In genomic region chr5:179375236-179375685, GRCh38 we compare ENCODE assay signal across 22 cellular contexts. TPM values are rescaled to one million over a fixed set of nuclear protein-coding genes. Genes with fewer than 3 reads are reported as not detected.
DNase-seq lines count a peak whose midpoint lies in the region; ATAC-seq and TF ChIP-seq lines count a peak whose summit lies in the region.
"Had no signal": no experiment of that assay in that cellular context is flagged by ENCODE, and none has a peak within 500 bp of the region (broad histone marks: within the 10 kb centered on the region; RNA-seq: fewer than 3 reads in every experiment).

No MANE protein-coding gene starts in this region.

- intact Hi-C loops in MCF 10A (cut with micrococcal nuclease) (no loop called here), mammary epithelial cell (cut with micrococcal nuclease) (no loop called here)

- H3K79me2 ChIP-seq in mammary epithelial cell (ENCODE audit: insufficient read depth, low read length), result no peaks in the 10 kb centered on the region

- no peaks in the 10 kb centered on the region for H3K4me1 ChIP-seq in mammary epithelial cell (ENCODE audit: insufficient read depth, low read length)
- no peaks in the 10 kb centered on the region for H3K4me1 ChIP-seq in tibial nerve
- H3K4me1 ChIP-seq: BE2C, HAP-1, Peyer's patch, SJCRH30 had no signal

- DNase-seq in MCF 10A (ENCODE audit: unreplicated experiment), result peak; percentile 6
- no peak for DNase-seq in mammary epithelial cell
- DNase-seq in NB4 (ENCODE audit: low read depth), result peak; percentile 26
- DNase-seq in islet precursor cell, result peak; percentile 26
- peak; percentile 18 for DNase-seq in ureter (ENCODE audit: low spot score)
- no peak for DNase-seq in stimulated activated naive CD8-positive, alpha-beta T cell treated with anti-CD3 and anti-CD28 coated beads, Interleukin-15, amount 100 ng/mL, for 72 hours
- DNase-seq in dedifferentiated amniotic fluid mesenchymal stem cell (ENCODE audit: extremely low spot score), result no peak
- DNase-seq in tibial nerve (ENCODE audit: low spot score in 2 of 2), result no peak
- DNase-seq: BE2C; CD4-positive, CD25-positive, alpha-beta regulatory T cell; DND-41; GM23248; MV-4-11; NCI-H1694; NCI-H2081; NCI-H69; SJCRH30 had no signal

- no peak for TF ChIP-seq EP300 in tibial nerve (IDR thresholded peaks at IDR 0.05)

- POLR2A ChIA-PET in MCF 10A (lab: Yijun Ruan, JAX), result no interaction called here

- H3K4me3 ChIP-seq in mammary epithelial cell (replicated peaks in 1 of 3; ENCODE audit: insufficient read depth in 1 of 3, low read depth in 2 of 3, low read length in 3 of 3) (no peak overlapping the region), NB4 (ENCODE audit: low read depth, low read length) (no peak overlapping the region), tibial nerve (no peak overlapping the region)
- H3K4me3 ChIP-seq: GM23248, HAP-1, Peyer's patch, SJCRH30 had no signal

- H2AFZ ChIP-seq in mammary epithelial cell (ENCODE audit: low read depth, low read length), result no peak overlapping the region
- H2AFZ ChIP-seq: GM23248 had no signal

- no peak overlapping the region for H3K27ac Mint-ChIP-seq in MCF 10A (ENCODE audit: low read depth, unreplicated experiment)
- H3K27ac Mint-ChIP-seq in stimulated activated naive CD8-positive, alpha-beta T cell treated with anti-CD3 and anti-CD28 coated beads, Interleukin-15, amount 100 ng/mL, for 72 hours, result no peak overlapping the region
- H3K27ac Mint-ChIP-seq: CD4-positive, CD25-positive, alpha-beta regulatory T cell had no signal

- no peak overlapping the region for H3K27ac ChIP-seq in mammary epithelial cell (ENCODE audit: insufficient read depth, low read depth, low read length)
- H3K27ac ChIP-seq in tibial nerve, result no peak overlapping the region
- H3K27ac ChIP-seq: GM23248, KMS-11, Peyer's patch, SJCRH30 had no signal

- H3K36me3 Mint-ChIP-seq in MCF 10A (ENCODE audit: insufficient read depth, unreplicated experiment), result no peaks in the 10 kb centered on the region
- H3K36me3 Mint-ChIP-seq: CD4-positive, CD25-positive, alpha-beta regulatory T cell had no signal

- TF ChIP-seq CTCF in MCF 10A (IDR thresholded peaks at IDR 0.05; ENCODE audit: unreplicated experiment) (no peak), mammary epithelial cell (conservative IDR thresholded peaks at IDR 0.05 in 1 of 2, IDR thresholded peaks at IDR 0.05 in 1 of 2; ENCODE audit: extremely low read depth in 1 of 2, insufficient read depth in 1 of 2, low read depth in 1 of 2, low read length in 2 of 2) (no peak), NB4 (IDR thresholded peaks at IDR 0.05; ENCODE audit: low read depth, low read length) (no peak), tibial nerve (IDR thresholded peaks at IDR 0.05) (no peak)

- no peak overlapping the region for H3K9ac ChIP-seq in mammary epithelial cell (ENCODE audit: insufficient read depth, low read length)
- H3K9ac ChIP-seq: GM23248, KMS-11 had no signal

- H3K27me3 ChIP-seq in mammary epithelial cell (ENCODE audit: insufficient read depth, low read length) (no peaks in the 10 kb centered on the region), tibial nerve (no peaks in the 10 kb centered on the region)
- H3K27me3 ChIP-seq: BE2C, Peyer's patch had no signal

- CTCF ChIA-PET in MCF 10A (lab: Yijun Ruan, JAX) (no interaction called here), mammary epithelial cell (lab: Charles Lee; ENCODE audit: low non-redundant PET) (no interaction called here)

- 88% methylated on average over 3 of the region's 3 CpGs for WGBS in mammary epithelial cell (ENCODE audit: low coverage, missing lambda C conversion rate)
- 64 to 80% methylated on average over 3 of the region's 3 CpGs for WGBS in tibial nerve, 2 donors

- peaks cover 25% of the 10 kb centered on the region for H3K9me3 ChIP-seq in mammary epithelial cell (replicated peaks; ENCODE audit: insufficient read depth, low read length)
- no peaks in the 10 kb centered on the region for H3K9me3 ChIP-seq in tibial nerve
- H3K9me3 ChIP-seq: BE2C, HAP-1, Peyer's patch, SJCRH30 had no signal

- no peak for TF ChIP-seq POLR2A in NB4 (IDR thresholded peaks at IDR 0.05; ENCODE audit: extremely low read depth, insufficient read length)
- no peak for TF ChIP-seq POLR2A in tibial nerve (IDR thresholded peaks at IDR 0.05)

- H3K27me3 Mint-ChIP-seq in MCF 10A (ENCODE audit: insufficient read depth, unreplicated experiment), result no peaks in the 10 kb centered on the region
- no peaks in the 10 kb centered on the region for H3K27me3 Mint-ChIP-seq in stimulated activated naive CD8-positive, alpha-beta T cell treated with anti-CD3 and anti-CD28 coated beads, Interleukin-15, amount 100 ng/mL, for 72 hours
- H3K27me3 Mint-ChIP-seq: CD4-positive, CD25-positive, alpha-beta regulatory T cell had no signal

- no TSS peak for BruUV-seq in MCF 10A (replicated peaks; lab: Mats Ljungman, UMichigan)
- no TSS peak for BruUV-seq in mammary epithelial cell (replicated peaks; lab: Mats Ljungman, UMichigan)

- no peak overlapping the region for H3K4me3 Mint-ChIP-seq in MCF 10A (ENCODE audit: unreplicated experiment)
- H3K4me3 Mint-ChIP-seq in stimulated activated naive CD8-positive, alpha-beta T cell treated with anti-CD3 and anti-CD28 coated beads, Interleukin-15, amount 100 ng/mL, for 72 hours, result no peak overlapping the region
- H3K4me3 Mint-ChIP-seq: CD4-positive, CD25-positive, alpha-beta regulatory T cell had no signal

- H3K4me1 Mint-ChIP-seq in MCF 10A (ENCODE audit: insufficient read depth, unreplicated experiment), result peaks cover 10% of the 10 kb centered on the region
- H3K4me1 Mint-ChIP-seq in stimulated activated naive CD8-positive, alpha-beta T cell treated with anti-CD3 and anti-CD28 coated beads, Interleukin-15, amount 100 ng/mL, for 72 hours, result no peaks in the 10 kb centered on the region
- H3K4me1 Mint-ChIP-seq: CD4-positive, CD25-positive, alpha-beta regulatory T cell had no signal

- in situ Hi-C loops in mammary epithelial cell (cut with MboI; ENCODE audit: low sequenced_read_pairs in 2 of 2), result no loop called here

- H3K4me2 ChIP-seq in mammary epithelial cell (ENCODE audit: insufficient read depth, low read depth, low read length), result no peak overlapping the region
- H3K4me2 ChIP-seq: KMS-11 had no signal

- H4K20me1 ChIP-seq in mammary epithelial cell (ENCODE audit: insufficient read depth, low read length), result no peaks in the 10 kb centered on the region

- no peak for ATAC-seq in stimulated activated naive CD8-positive, alpha-beta T cell treated with anti-CD3 and anti-CD28 coated beads, Interleukin-15, amount 100 ng/mL, for 72 hours

- dilution Hi-C loops in mammary epithelial cell (cut with HindIII; ENCODE audit: low sequenced_read_pairs), result loop anchor here (5.0 kb wide), 1 partner anchor 78 kb away; no protein-coding TSS in a partner anchor

- peaks cover 8% of the 10 kb centered on the region for H3K9me3 Mint-ChIP-seq in MCF 10A (ENCODE audit: unreplicated experiment)
- H3K9me3 Mint-ChIP-seq in stimulated activated naive CD8-positive, alpha-beta T cell treated with anti-CD3 and anti-CD28 coated beads, Interleukin-15, amount 100 ng/mL, for 72 hours, result no peaks in the 10 kb centered on the region

- no peaks in the 10 kb centered on the region for H3K36me3 ChIP-seq in mammary epithelial cell (ENCODE audit: insufficient read depth, low read length)
- no peaks in the 10 kb centered on the region for H3K36me3 ChIP-seq in tibial nerve
- H3K36me3 ChIP-seq: BE2C, HAP-1, Peyer's patch, SJCRH30 had no signal

RNA-seq across cellular contexts. Expression of gene ADAMTS2, which starts 30.0 kb away (rescaled TPM):
- total RNA-seq in MCF 10A (2022), result 0.17 TPM in 1 of 2 replicates, not detected in the other
- total RNA-seq in mammary epithelial cell, result under 1 TPM in 1 of 2 donors, not detected in 1; 0.33 TPM
- polyA plus RNA-seq in mammary epithelial cell, result 0.01 TPM
- not detected for polyA minus RNA-seq in mammary epithelial cell
- 13.3 TPM for total RNA-seq in ureter
- total RNA-seq in tibial nerve, result 10 to 100 TPM; 23.2 to 58.8 (median 47.2) TPM
- total RNA-seq: CD4-positive, CD25-positive, alpha-beta regulatory T cell; G401; NCI-H460; SJCRH30 had no signal

Comparison
In these comparisons a context has a peak if more than half of its experiments do, and no peak if none do; other contexts are left out.
1. DNase-seq: peak in MCF 10A (single experiment), NB4 (single experiment), islet precursor cell (single experiment) and ureter (single experiment); none in mammary epithelial cell (single experiment), stimulated activated naive CD8-positive, alpha-beta T cell treated with anti-CD3 and anti-CD28 coated beads, Interleukin-15, amount 100 ng/mL, for 72 hours (0 of 2), dedifferentiated amniotic fluid mesenchymal stem cell (single experiment) and tibial nerve (0 of 2).
2. RNA of gene ADAMTS2, which starts 30.0 kb away (total RNA-seq): 23.2 to 58.8 TPM in tibial nerve and 13.3 TPM in ureter (single experiment); 0.33 TPM in mammary epithelial cell and 0.17 TPM in MCF 10A; every median in the first group is over 10 times any median in the second.